1 cellular context compared by ENCODE assay signal in the genomic region with DNA sequence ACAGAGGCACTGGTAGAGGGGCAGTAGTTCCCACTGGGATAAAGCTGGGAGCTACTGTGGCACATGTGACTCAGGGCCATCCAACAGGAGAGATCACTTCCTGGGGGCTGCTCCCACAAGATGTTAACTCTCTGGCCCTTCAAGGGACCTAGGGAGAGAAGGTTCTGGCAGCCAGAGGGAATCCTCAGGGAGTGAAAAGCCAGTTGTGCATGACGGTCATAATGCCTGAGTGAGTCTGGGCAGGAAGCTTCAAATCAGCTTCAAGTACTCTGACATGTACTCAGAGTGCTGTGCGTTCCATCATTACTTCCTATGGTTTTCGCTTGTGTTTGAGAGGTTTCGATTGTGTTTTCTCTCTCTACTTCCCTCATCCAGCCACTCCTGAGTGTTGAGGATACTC.
TF ChIP-seq lines count a peak whose summit lies in the region.

No MANE protein-coding gene starts in this region.

TF ChIP-seq in GM23338, 12 proteins besides CTCF, POLR2A, EP300 and RAD21:
- TF ChIP-seq REST (IDR thresholded peaks at IDR 0.05; ENCODE audit: unreplicated experiment) (no peak), CREB1 (CRISPR knock-in tag; IDR thresholded peaks at IDR 0.05; ENCODE audit: low read depth) (no peak), JUNB (IDR thresholded peaks at IDR 0.05; ENCODE audit: unreplicated experiment) (no peak), POLR2AphosphoS5 (IDR thresholded peaks at IDR 0.05; ENCODE audit: low read depth) (no peak), NANOG (IDR thresholded peaks at IDR 0.05; ENCODE audit: borderline replicate concordance) (no peak), ZNF114 (CRISPR knock-in tag; IDR thresholded peaks at IDR 0.05) (no peak), STAT1 (IDR thresholded peaks at IDR 0.05; ENCODE audit: unreplicated experiment) (no peak), ZNF331 (CRISPR knock-in tag; IDR thresholded peaks at IDR 0.05; ENCODE audit: low read depth) (no peak), ETS1 (IDR thresholded peaks at IDR 0.05) (no peak)
- TF ChIP-seq, protein P1, sequence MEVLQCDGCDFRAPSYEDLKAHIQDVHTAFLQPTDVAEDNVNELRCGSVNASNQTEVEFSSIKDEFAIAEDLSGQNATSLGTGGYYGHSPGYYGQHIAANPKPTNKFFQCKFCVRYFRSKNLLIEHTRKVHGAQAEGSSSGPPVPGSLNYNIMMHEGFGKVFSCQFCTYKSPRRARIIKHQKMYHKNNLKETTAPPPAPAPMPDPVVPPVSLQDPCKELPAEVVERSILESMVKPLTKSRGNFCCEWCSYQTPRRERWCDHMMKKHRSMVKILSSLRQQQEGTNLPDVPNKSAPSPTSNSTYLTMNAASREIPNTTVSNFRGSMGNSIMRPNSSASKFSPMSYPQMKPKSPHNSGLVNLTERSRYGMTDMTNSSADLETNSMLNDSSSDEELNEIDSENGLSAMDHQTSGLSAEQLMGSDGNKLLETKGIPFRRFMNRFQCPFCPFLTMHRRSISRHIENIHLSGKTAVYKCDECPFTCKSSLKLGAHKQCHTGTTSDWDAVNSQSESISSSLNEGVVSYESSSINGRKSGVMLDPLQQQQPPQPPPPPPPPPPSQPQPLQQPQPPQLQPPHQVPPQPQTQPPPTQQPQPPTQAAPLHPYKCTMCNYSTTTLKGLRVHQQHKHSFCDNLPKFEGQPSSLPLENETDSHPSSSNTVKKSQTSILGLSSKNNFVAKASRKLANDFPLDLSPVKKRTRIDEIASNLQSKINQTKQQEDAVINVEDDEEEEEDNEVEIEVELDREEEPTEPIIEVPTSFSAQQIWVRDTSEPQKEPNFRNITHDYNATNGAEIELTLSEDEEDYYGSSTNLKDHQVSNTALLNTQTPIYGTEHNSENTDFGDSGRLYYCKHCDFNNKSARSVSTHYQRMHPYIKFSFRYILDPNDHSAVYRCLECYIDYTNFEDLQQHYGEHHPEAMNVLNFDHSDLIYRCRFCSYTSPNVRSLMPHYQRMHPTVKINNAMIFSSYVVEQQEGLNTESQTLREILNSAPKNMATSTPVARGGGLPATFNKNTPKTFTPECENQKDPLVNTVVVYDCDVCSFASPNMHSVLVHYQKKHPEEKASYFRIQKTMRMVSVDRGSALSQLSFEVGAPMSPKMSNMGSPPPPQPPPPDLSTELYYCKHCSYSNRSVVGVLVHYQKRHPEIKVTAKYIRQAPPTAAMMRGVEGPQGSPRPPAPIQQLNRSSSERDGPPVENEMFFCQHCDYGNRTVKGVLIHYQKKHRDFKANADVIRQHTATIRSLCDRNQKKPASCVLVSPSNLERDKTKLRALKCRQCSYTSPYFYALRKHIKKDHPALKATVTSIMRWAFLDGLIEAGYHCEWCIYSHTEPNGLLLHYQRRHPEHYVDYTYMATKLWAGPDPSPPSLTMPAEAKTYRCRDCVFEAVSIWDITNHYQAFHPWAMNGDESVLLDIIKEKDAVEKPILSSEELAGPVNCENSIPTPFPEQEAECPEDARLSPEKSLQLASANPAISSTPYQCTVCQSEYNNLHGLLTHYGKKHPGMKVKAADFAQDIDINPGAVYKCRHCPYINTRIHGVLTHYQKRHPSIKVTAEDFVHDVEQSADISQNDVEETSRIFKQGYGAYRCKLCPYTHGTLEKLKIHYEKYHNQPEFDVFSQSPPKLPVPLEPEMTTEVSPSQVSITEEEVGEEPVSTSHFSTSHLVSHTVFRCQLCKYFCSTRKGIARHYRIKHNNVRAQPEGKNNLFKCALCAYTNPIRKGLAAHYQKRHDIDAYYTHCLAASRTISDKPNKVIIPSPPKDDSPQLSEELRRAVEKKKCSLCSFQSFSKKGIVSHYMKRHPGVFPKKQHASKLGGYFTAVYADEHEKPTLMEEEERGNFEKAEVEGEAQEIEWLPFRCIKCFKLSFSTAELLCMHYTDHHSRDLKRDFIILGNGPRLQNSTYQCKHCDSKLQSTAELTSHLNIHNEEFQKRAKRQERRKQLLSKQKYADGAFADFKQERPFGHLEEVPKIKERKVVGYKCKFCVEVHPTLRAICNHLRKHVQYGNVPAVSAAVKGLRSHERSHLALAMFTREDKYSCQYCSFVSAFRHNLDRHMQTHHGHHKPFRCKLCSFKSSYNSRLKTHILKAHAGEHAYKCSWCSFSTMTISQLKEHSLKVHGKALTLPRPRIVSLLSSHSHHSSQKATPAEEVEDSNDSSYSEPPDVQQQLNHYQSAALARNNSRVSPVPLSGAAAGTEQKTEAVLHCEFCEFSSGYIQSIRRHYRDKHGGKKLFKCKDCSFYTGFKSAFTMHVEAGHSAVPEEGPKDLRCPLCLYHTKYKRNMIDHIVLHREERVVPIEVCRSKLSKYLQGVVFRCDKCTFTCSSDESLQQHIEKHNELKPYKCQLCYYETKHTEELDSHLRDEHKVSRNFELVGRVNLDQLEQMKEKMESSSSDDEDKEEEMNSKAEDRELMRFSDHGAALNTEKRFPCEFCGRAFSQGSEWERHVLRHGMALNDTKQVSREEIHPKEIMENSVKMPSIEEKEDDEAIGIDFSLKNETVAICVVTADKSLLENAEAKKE (CRISPR knock-in tag; IDR thresholded peaks at IDR 0.05), result no peak
